3 cellular contexts compared by ENCODE assay signal in genomic region chr18:10003281-10003680, GRCh38.
TF ChIP-seq lines count a peak whose summit lies in the region.

No MANE protein-coding gene starts in this region.

TF ChIP-seq in HepG2, 621 proteins besides CTCF, POLR2A, EP300 and RAD21:
- no peak for TF ChIP-seq ZNF691 (CRISPR knock-in tag; IDR thresholded peaks at IDR 0.05; ENCODE audit: borderline replicate concordance, low read depth)
- no peak for TF ChIP-seq TBX2 (CRISPR knock-in tag; IDR thresholded peaks at IDR 0.05; ENCODE audit: borderline replicate concordance)
- TF ChIP-seq ZBTB38 (CRISPR knock-in tag; IDR thresholded peaks at IDR 0.05) = no peak
- TF ChIP-seq MAFF (IDR thresholded peaks at IDR 0.05; ENCODE audit: low read depth, low read length) = peak; percentile 54; the same call in 1 of the 2 replicates
- TF ChIP-seq ZNF850 (CRISPR knock-in tag; conservative IDR thresholded peaks at IDR 0.05) = no peak
- TF ChIP-seq SALL1 (CRISPR knock-in tag; IDR thresholded peaks at IDR 0.05) = no peak
- TF ChIP-seq ZFP91 (CRISPR knock-in tag; IDR thresholded peaks at IDR 0.05; ENCODE audit: borderline replicate concordance) = no peak
- no peak for TF ChIP-seq ZFP90 (CRISPR knock-in tag; IDR thresholded peaks at IDR 0.05; ENCODE audit: borderline replicate concordance)
- TF ChIP-seq SCMH1 (CRISPR knock-in tag; IDR thresholded peaks at IDR 0.05; ENCODE audit: borderline replicate concordance) = no peak
- TF ChIP-seq HDAC6 (IDR thresholded peaks at IDR 0.05; ENCODE audit: low read depth, low read length) = no peak
- TF ChIP-seq MAFK (conservative IDR thresholded peaks at IDR 0.05 in 1 of 2, IDR thresholded peaks at IDR 0.05 in 1 of 2; ENCODE audit: low read length in 2 of 2) = peak; percentile 51 to 77
- TF ChIP-seq ZNF672 (CRISPR knock-in tag; IDR thresholded peaks at IDR 0.05) = no peak
- TF ChIP-seq NFKB2 (CRISPR knock-in tag; IDR thresholded peaks at IDR 0.05; ENCODE audit: borderline replicate concordance) = no peak

TF ChIP-seq in IMR-90, 13 proteins besides CTCF, POLR2A, EP300 and RAD21:
- TF ChIP-seq MAFK (IDR thresholded peaks at IDR 0.05; ENCODE audit: low read depth, low read length) (peak; percentile 64), CEBPB (IDR thresholded peaks at IDR 0.05; ENCODE audit: low read depth, low read length) (no peak)

TF ChIP-seq in K562, 482 proteins besides CTCF, POLR2A, EP300 and RAD21:
- TF ChIP-seq ZNF263 (CRISPR knock-in tag; IDR thresholded peaks at IDR 0.05; ENCODE audit: borderline replicate concordance) (no peak), TBP (optimal IDR thresholded peaks at IDR 0.05; ENCODE audit: low read depth, low read length) (no peak), DMBX1 (CRISPR knock-in tag; IDR thresholded peaks at IDR 0.05; ENCODE audit: borderline replicate concordance) (no peak), HNRNPLL (IDR thresholded peaks at IDR 0.05; ENCODE audit: low read depth, low read length, poor library complexity, severe bottlenecking) (no peak), C11orf30 (IDR thresholded peaks at IDR 0.05; ENCODE audit: low read depth) (peak; percentile 54; the same call in 1 of the 2 replicates), MEF2A (IDR thresholded peaks at IDR 0.05; ENCODE audit: control insufficient read depth, low read depth, low read length) (no peak), MAFF (IDR thresholded peaks at IDR 0.05; ENCODE audit: low read length) (peak; percentile 42), MAFK (IDR thresholded peaks at IDR 0.05; ENCODE audit: low read length) (peak; percentile 54), PURB (CRISPR knock-in tag; IDR thresholded peaks at IDR 0.05; ENCODE audit: low read depth) (no peak), ARNT (IDR thresholded peaks at IDR 0.05) (no peak), JUND (IDR thresholded peaks at IDR 0.05; ENCODE audit: borderline replicate concordance, low read depth, low read length) (no peak), JUND (tag; IDR thresholded peaks at IDR 0.05; ENCODE audit: borderline replicate concordance, low read depth, low read length) (no peak), ZNF316 (IDR thresholded peaks at IDR 0.05) (peak; percentile 61), MAFG (tag; conservative IDR thresholded peaks at IDR 0.05) (0 out of 2 replicates have a peak, but pooled peaks have one; percentile 20), ZNF778 (CRISPR knock-in tag; IDR thresholded peaks at IDR 0.05) (no peak)
